Comparison of ENCODE assay signal across 8 cellular contexts in genomic region chr11:355581-356458, GRCh38. TPM values are rescaled to one million over a fixed set of nuclear protein-coding genes. Genes with fewer than 3 reads are reported as not detected.
DNase-seq lines count a peak whose midpoint lies in the region; ATAC-seq and TF ChIP-seq lines count a peak whose summit lies in the region.

No MANE protein-coding gene starts in this region.

- no peaks in the 10 kb centered on the region for H3K27me3 ChIP-seq in WERI-Rb-1 (ENCODE audit: insufficient read depth, low read depth, severe bottlenecking)

- peak overlapping the region; percentile 95 for H3K27ac ChIP-seq in WERI-Rb-1
- peak overlapping the region; percentile 58 to 100 (median 98) for H3K27ac ChIP-seq in skin epidermis

- H3K9me3 ChIP-seq in WERI-Rb-1 (ENCODE audit: severe bottlenecking) (no peaks in the 10 kb centered on the region), iPS-18c (ENCODE audit: control insufficient read depth, insufficient read depth, low read length) (peaks cover 12% of the 10 kb centered on the region)

- peak; percentile 53 for ATAC-seq in GM18909 (IDR thresholded peaks at IDR 0.05; ENCODE audit: poor library complexity, unreplicated experiment)
- no peak for ATAC-seq in HG03039 (IDR thresholded peaks at IDR 0.05; ENCODE audit: unreplicated experiment)

- H3K4me3 ChIP-seq in LNCaP clone FGC (ENCODE audit: low read depth, low read length) (peak overlapping the region; percentile 51), WERI-Rb-1 (ENCODE audit: low read depth, low read length) (peak overlapping the region; percentile 42), iPS-18c (ENCODE audit: insufficient read depth, low read depth, low read length) (peak overlapping the region; percentile 43; the same call in 1 of the 2 replicates), skin epidermis (peak overlapping the region; percentile 13 to 40 (median 31))

- no peak for TF ChIP-seq CTCF in LNCaP clone FGC (IDR thresholded peaks at IDR 0.05; ENCODE audit: control insufficient read depth, extremely low read depth, insufficient read depth)
- TF ChIP-seq CTCF in WERI-Rb-1 (IDR thresholded peaks at IDR 0.05; ENCODE audit: low read depth, low read length), result no peak

- no peaks in the 10 kb centered on the region for H3K36me3 ChIP-seq in WERI-Rb-1

- DNase-seq in A172 (ENCODE audit: low spot score) (peak; percentile 89), LNCaP clone FGC (ENCODE audit: low read depth) (peak; percentile 15), WERI-Rb-1 (peak; percentile 93), brain pericyte (ENCODE audit: low read depth, low spot score) (peak; percentile 91)

RNA-seq across cellular contexts. Expression of gene B4GALNT4, which starts 13.5 kb away (rescaled TPM):
- 27.9 and 40.8 TPM in 2 replicates for total RNA-seq in A172 (2014; rRNA removed; shearing (Covaris generic))

RNA-seq across cellular contexts. Expression of gene IFITM3, which starts 35.2 kb away (rescaled TPM):
- 63.1 and 73.6 TPM in 2 replicates for total RNA-seq in A172 (2014; rRNA removed; shearing (Covaris generic))

RNA-seq across cellular contexts. Expression of gene PKP3, which starts 38.2 kb away (rescaled TPM):
- 39.8 and 44.0 TPM in 2 replicates for total RNA-seq in A172 (2014; rRNA removed; shearing (Covaris generic))

RNA-seq across cellular contexts. Expression of gene IFITM1, which starts 42.0 kb away (rescaled TPM):
- 3.1 and 4.5 TPM in 2 replicates for total RNA-seq in A172 (2014; rRNA removed; shearing (Covaris generic))

RNA-seq across cellular contexts. Expression of gene IFITM2, which starts 48.2 kb away (rescaled TPM):
- 17.6 and 22.6 TPM in 2 replicates for total RNA-seq in A172 (2014; rRNA removed; shearing (Covaris generic))

Comparison
In these comparisons a context has a peak if more than half of its experiments do, and no peak if none do; other contexts are left out.
1. DNase-seq: peak in every context shown above with its lines; median percentile 93 in WERI-Rb-1; 91 in brain pericyte; 89 in A172; 15 in LNCaP clone FGC.